Comparison of ENCODE assay signal across 24 cellular contexts in genomic region chr11:16096336-16096735, GRCh38.
DNase-seq lines count a peak whose midpoint lies in the region; ATAC-seq and TF ChIP-seq lines count a peak whose summit lies in the region.
"Had no signal": no experiment of that assay in that cellular context is flagged by ENCODE, and none has a peak within 500 bp of the region (broad histone marks: within the 10 kb centered on the region; RNA-seq: fewer than 3 reads in every experiment).

No MANE protein-coding gene starts in this region.

- H3K27ac ChIP-seq in SK-N-SH (ENCODE audit: low read depth in 2 of 2, low read length in 1 of 2) = no peak overlapping the region
- H3K27ac ChIP-seq: ascending aorta, heart right ventricle had no signal

- POLR2A ChIA-PET in SK-N-SH (lab: Yijun Ruan, JAX) = no interaction called here

- no peaks in the 10 kb centered on the region for H3K27me3 ChIP-seq in SK-N-SH (ENCODE audit: insufficient read depth)
- H3K27me3 ChIP-seq in adipocyte (replicated peaks; ENCODE audit: control insufficient read depth, insufficient read depth, low read length) = no peaks in the 10 kb centered on the region
- H3K27me3 ChIP-seq: ascending aorta, heart right ventricle had no signal

- no peak for TF ChIP-seq EP300 in SK-N-SH (IDR thresholded peaks at IDR 0.05; ENCODE audit: borderline replicate concordance in 1 of 2, low read depth in 1 of 2, low read length in 1 of 2)

- intact Hi-C loops in activated T-helper 2 cell treated with anti-CD3 and anti-CD28 coated beads, Interferon-gamma antibody, Interleukin-2, Interleukin-4, amounts not matched to agents 10 μg/mL and 5 μg/mL and 100 μg/mL, durations not matched to agents 14 hours and 24 hours and 36 hours (cut with micrococcal nuclease) = no loop called here

- H3K9ac ChIP-seq in SK-N-SH (no peak overlapping the region), adipocyte (ENCODE audit: low read length) (no peak overlapping the region)

- no peaks in the 10 kb centered on the region for H4K20me1 ChIP-seq in SK-N-SH (ENCODE audit: insufficient read depth)

- no peaks in the 10 kb centered on the region for H3K36me3 Mint-ChIP-seq in activated T-helper 2 cell treated with anti-CD3 and anti-CD28 coated beads, Interferon-gamma antibody, Interleukin-2, Interleukin-4, amounts not matched to agents 10 μg/mL and 5 μg/mL and 100 μg/mL, durations not matched to agents 14 hours and 24 hours and 36 hours (ENCODE audit: low read depth)
- H3K36me3 Mint-ChIP-seq: activated naive CD4-positive, alpha-beta T cell treated with anti-CD3 and anti-CD28 coated beads, Interleukin-2, amount 10 ng/mL, durations not matched to agents 7 days and 5 days; CD4-positive, CD25-positive, alpha-beta regulatory T cell had no signal

- no peak for TF ChIP-seq RAD21 in SK-N-SH (IDR thresholded peaks at IDR 0.05; ENCODE audit: low read length)

- H3K4me1 ChIP-seq in SK-N-SH (ENCODE audit: control insufficient read depth in 1 of 2, insufficient read depth in 2 of 2, low read depth in 1 of 2, low read length in 1 of 2) = peaks cover 0 to 2% of the 10 kb centered on the region in 2 experiments; a peak in 3 of 4 replicates
- H3K4me1 ChIP-seq in adipocyte (ENCODE audit: control insufficient read depth, insufficient read depth, low read length) = peaks cover 4% of the 10 kb centered on the region
- H3K4me1 ChIP-seq: ascending aorta had no signal

- peak; percentile 53; the same call in 2 of the 3 replicates for ATAC-seq in SK-N-SH treated with all-trans-retinoic acid at 6 μM for 48 hours
- ATAC-seq in HG03378 (IDR thresholded peaks at IDR 0.05; ENCODE audit: unreplicated experiment) = no peak
- ATAC-seq: heart right ventricle, Panc1 had no signal

- H3K9me3 Mint-ChIP-seq in activated T-helper 2 cell treated with anti-CD3 and anti-CD28 coated beads, Interferon-gamma antibody, Interleukin-2, Interleukin-4, amounts not matched to agents 10 μg/mL and 5 μg/mL and 100 μg/mL, durations not matched to agents 14 hours and 24 hours and 36 hours = no peaks in the 10 kb centered on the region
- H3K9me3 Mint-ChIP-seq: activated naive CD4-positive, alpha-beta T cell treated with anti-CD3 and anti-CD28 coated beads, Interleukin-2, amount 10 ng/mL, durations not matched to agents 7 days and 5 days had no signal

- H3K4me3 Mint-ChIP-seq in activated T-helper 2 cell treated with anti-CD3 and anti-CD28 coated beads, Interferon-gamma antibody, Interleukin-2, Interleukin-4, amounts not matched to agents 10 μg/mL and 5 μg/mL and 100 μg/mL, durations not matched to agents 14 hours and 24 hours and 36 hours (ENCODE audit: low read depth) = no peak overlapping the region
- H3K4me3 Mint-ChIP-seq: activated B cell treated with CpG ODN at 0.5 μM for 24 hours; activated CD4-positive, alpha-beta memory T cell treated with anti-CD3 and anti-CD28 coated beads, Interleukin-2, amount 10 ng/mL, durations not matched to agents 7 days and 5 days; activated naive CD4-positive, alpha-beta T cell treated with anti-CD3 and anti-CD28 coated beads, Interleukin-2, amount 10 ng/mL, durations not matched to agents 7 days and 5 days; CD4-positive, CD25-positive, alpha-beta regulatory T cell had no signal

- no peak for DNase-seq in SK-N-SH
- DNase-seq in adipocyte (ENCODE audit: low read depth) = peak; percentile 59
- peak; percentile 33 for DNase-seq in fibroblast of pulmonary artery (ENCODE audit: low read depth)
- no peak for DNase-seq in NCI-H2107 treated with DMSO at 0.1 percent for 48 hours (lab: John Stamatoyannopoulos, UW; ENCODE audit: unreplicated experiment)
- no peak for DNase-seq in NCI-H2107 (lab: John Stamatoyannopoulos, UW)
- DNase-seq in activated T-helper 2 cell treated with anti-CD3 and anti-CD28 coated beads, Interferon-gamma antibody, Interleukin-2, Interleukin-4, amounts not matched to agents 10 μg/mL and 5 μg/mL and 100 μg/mL, durations not matched to agents 14 hours and 24 hours and 36 hours (ENCODE audit: low spot score) = no peak
- DNase-seq: activated B cell treated with CpG ODN at 0.5 μM for 24 hours; activated CD4-positive, alpha-beta memory T cell treated with anti-CD3 and anti-CD28 coated beads, Interleukin-2, amount 10 ng/mL, durations not matched to agents 7 days and 5 days; activated naive CD4-positive, alpha-beta T cell treated with anti-CD3 and anti-CD28 coated beads, Interleukin-2, amount 10 ng/mL, durations not matched to agents 7 days and 5 days; activated T-cell treated with anti-CD3 and anti-CD28 coated beads, Interleukin-2, amount 50 U/mL, for 1 hour; CD4-positive, CD25-positive, alpha-beta regulatory T cell; DMS79; H7; heart right ventricle; NCI-H187; NCI-H446 treated with DMSO at 0.1 percent for 48 hours; nucleus accumbens; retina; stimulated activated CD4-positive, alpha-beta T cell treated with anti-CD3 and anti-CD28 coated beads, Interleukin-12 subunit alpha, Interleukin-12 subunit beta, amount 100 ng/mL, for 4 hours; T-helper 9 cell had no signal

- no peaks in the 10 kb centered on the region for H3F3A ChIP-seq in SK-N-SH (replicated peaks; ENCODE audit: insufficient read depth)

- no peak overlapping the region for H3K4me3 ChIP-seq in SK-N-SH (ENCODE audit: low read depth in 2 of 2, low read length in 1 of 2)
- H3K4me3 ChIP-seq in adipocyte (ENCODE audit: low read length) = no peak overlapping the region
- H3K4me3 ChIP-seq in fibroblast of pulmonary artery (replicated peaks; ENCODE audit: low read depth, low read length) = no peak overlapping the region
- H3K4me3 ChIP-seq: ascending aorta, heart right ventricle had no signal

- TF ChIP-seq CTCF in SK-N-SH (IDR thresholded peaks at IDR 0.05) (no peak), fibroblast of pulmonary artery (IDR thresholded peaks at IDR 0.05; ENCODE audit: low read length, missing control alignments) (no peak)

- no peak overlapping the region for H2AFZ ChIP-seq in SK-N-SH (ENCODE audit: low read depth)

- WGBS in SK-N-SH (ENCODE audit: low lambda C conversion rate) = 64% methylated on average over 2 of the region's 2 CpGs

- no peaks in the 10 kb centered on the region for H3K9me3 ChIP-seq in SK-N-SH
- H3K9me3 ChIP-seq in adipocyte (ENCODE audit: control insufficient read depth, low read length) = no peaks in the 10 kb centered on the region
- H3K9me3 ChIP-seq: ascending aorta, heart right ventricle had no signal

- H3K9me2 ChIP-seq in SK-N-SH = no peaks in the 10 kb centered on the region

- no peaks in the 10 kb centered on the region for H3K27me3 Mint-ChIP-seq in activated T-helper 2 cell treated with anti-CD3 and anti-CD28 coated beads, Interferon-gamma antibody, Interleukin-2, Interleukin-4, amounts not matched to agents 10 μg/mL and 5 μg/mL and 100 μg/mL, durations not matched to agents 14 hours and 24 hours and 36 hours (ENCODE audit: low read depth)
- H3K27me3 Mint-ChIP-seq: activated B cell treated with CpG ODN at 0.5 μM for 24 hours; activated CD4-positive, alpha-beta memory T cell treated with anti-CD3 and anti-CD28 coated beads, Interleukin-2, amount 10 ng/mL, durations not matched to agents 7 days and 5 days; activated naive CD4-positive, alpha-beta T cell treated with anti-CD3 and anti-CD28 coated beads, Interleukin-2, amount 10 ng/mL, durations not matched to agents 7 days and 5 days; CD4-positive, CD25-positive, alpha-beta regulatory T cell had no signal

- H3K4me1 Mint-ChIP-seq in activated T-helper 2 cell treated with anti-CD3 and anti-CD28 coated beads, Interferon-gamma antibody, Interleukin-2, Interleukin-4, amounts not matched to agents 10 μg/mL and 5 μg/mL and 100 μg/mL, durations not matched to agents 14 hours and 24 hours and 36 hours (ENCODE audit: low read depth) = no peaks in the 10 kb centered on the region
- H3K4me1 Mint-ChIP-seq: activated B cell treated with CpG ODN at 0.5 μM for 24 hours; activated CD4-positive, alpha-beta memory T cell treated with anti-CD3 and anti-CD28 coated beads, Interleukin-2, amount 10 ng/mL, durations not matched to agents 7 days and 5 days; activated naive CD4-positive, alpha-beta T cell treated with anti-CD3 and anti-CD28 coated beads, Interleukin-2, amount 10 ng/mL, durations not matched to agents 7 days and 5 days; CD4-positive, CD25-positive, alpha-beta regulatory T cell had no signal

- H3K36me3 ChIP-seq in SK-N-SH (replicated peaks in 1 of 2; ENCODE audit: control insufficient read depth in 1 of 2, insufficient read depth in 2 of 2, low read length in 1 of 2) (no peaks in the 10 kb centered on the region), adipocyte (ENCODE audit: control insufficient read depth, insufficient read depth, low read length, severe bottlenecking) (no peaks in the 10 kb centered on the region)
- H3K36me3 ChIP-seq: ascending aorta had no signal

- CTCF ChIA-PET in SK-N-SH (lab: Yijun Ruan, JAX) = no interaction called here

- H3K4me2 ChIP-seq in SK-N-SH = no peak overlapping the region

- H3K27ac Mint-ChIP-seq in activated T-helper 2 cell treated with anti-CD3 and anti-CD28 coated beads, Interferon-gamma antibody, Interleukin-2, Interleukin-4, amounts not matched to agents 10 μg/mL and 5 μg/mL and 100 μg/mL, durations not matched to agents 14 hours and 24 hours and 36 hours = no peak overlapping the region
- H3K27ac Mint-ChIP-seq: activated B cell treated with CpG ODN at 0.5 μM for 24 hours; activated CD4-positive, alpha-beta memory T cell treated with anti-CD3 and anti-CD28 coated beads, Interleukin-2, amount 10 ng/mL, durations not matched to agents 7 days and 5 days; activated naive CD4-positive, alpha-beta T cell treated with anti-CD3 and anti-CD28 coated beads, Interleukin-2, amount 10 ng/mL, durations not matched to agents 7 days and 5 days; CD4-positive, CD25-positive, alpha-beta regulatory T cell had no signal

- no peaks in the 10 kb centered on the region for H3K79me2 ChIP-seq in SK-N-SH (ENCODE audit: insufficient read depth)

TF ChIP-seq in SK-N-SH treated with all-trans-retinoic acid at 6 μM for 48 hours, 23 proteins besides CTCF, POLR2A, EP300 and RAD21 (continues in another document):
- 0 out of 2 replicates have a peak, but pooled peaks have one; percentile 16 for TF ChIP-seq ISL1 (CRISPR knock-in tag; IDR thresholded peaks at IDR 0.05)

TF ChIP-seq in SK-N-SH, 30 proteins besides CTCF, POLR2A, EP300 and RAD21 (continues in another document):
- TF ChIP-seq FOXM1 (IDR thresholded peaks at IDR 0.05; ENCODE audit: low read depth) (no peak), SIN3A (IDR thresholded peaks at IDR 0.05; ENCODE audit: borderline replicate concordance, low read depth, low read length) (no peak), JUND (IDR thresholded peaks at IDR 0.05) (no peak), RXRA (IDR thresholded peaks at IDR 0.05; ENCODE audit: borderline replicate concordance, low read depth) (no peak), USF2 (IDR thresholded peaks at IDR 0.05; ENCODE audit: borderline replicate concordance, low read depth, low read length) (no peak), EZH2phosphoT487 (IDR thresholded peaks at IDR 0.05; ENCODE audit: borderline replicate concordance, low read depth) (no peak)

Comparison
In these comparisons a context has a peak if more than half of its experiments do, and no peak if none do; other contexts are left out.
1. DNase-seq: peak in adipocyte (single experiment) and fibroblast of pulmonary artery (single experiment); none in SK-N-SH (single experiment), NCI-H2107 treated with DMSO at 0.1 percent for 48 hours (single experiment), NCI-H2107 (single experiment) and activated T-helper 2 cell treated with anti-CD3 and anti-CD28 coated beads, Interferon-gamma antibody, Interleukin-2, Interleukin-4, amounts not matched to agents 10 μg/mL and 5 μg/mL and 100 μg/mL, durations not matched to agents 14 hours and 24 hours and 36 hours (single experiment).